ENCODE assay signal across 8 cellular contexts in the genomic region with DNA sequence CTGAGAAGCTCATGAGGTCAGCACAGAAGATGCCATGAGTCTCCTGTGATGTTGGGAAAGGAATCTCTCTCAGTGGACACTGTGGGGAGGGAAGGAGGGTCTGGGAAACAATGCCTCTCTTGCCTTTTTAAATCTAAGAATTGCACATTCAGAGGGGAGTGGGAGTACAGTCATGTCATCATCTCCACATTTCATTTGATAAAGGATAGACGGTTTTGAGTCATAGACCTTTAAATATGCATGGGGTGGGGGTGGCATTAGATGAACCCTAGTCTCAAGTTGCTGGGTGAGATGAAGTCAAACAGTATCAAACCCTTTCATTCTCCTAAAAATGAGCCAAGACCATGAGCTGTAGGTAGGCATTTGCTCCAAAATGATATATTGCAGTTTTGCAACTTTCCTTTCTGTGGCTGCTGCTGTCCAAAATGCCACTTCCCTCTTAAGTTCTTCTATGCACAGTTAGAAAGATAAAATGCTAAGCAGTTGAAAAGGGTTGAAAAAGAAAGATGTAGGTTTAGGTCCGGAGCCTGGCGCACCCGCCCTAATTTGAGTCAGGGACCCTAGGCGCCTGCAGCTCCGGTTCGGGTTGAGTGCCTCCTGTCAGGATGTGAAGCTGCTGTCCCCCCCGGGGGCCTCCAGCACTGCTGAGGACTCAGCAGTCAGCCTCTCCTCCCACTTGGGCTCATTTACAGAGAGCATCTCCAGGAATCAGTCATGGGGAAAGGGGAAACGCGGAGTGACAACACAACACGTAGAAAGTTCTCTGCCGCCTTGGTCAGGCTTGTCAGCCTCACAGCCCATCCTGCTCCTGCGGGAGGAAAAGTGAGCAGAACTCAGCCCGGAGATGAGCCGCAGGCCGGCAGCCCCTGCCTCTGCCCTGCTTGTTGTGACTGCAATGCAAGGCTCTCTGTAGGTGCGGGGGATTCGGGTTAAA.
A peak's percentile ranks its signal among the peaks of the same experiment; 100 is the strongest.
DNase-seq lines count a peak whose midpoint lies in the region; ATAC-seq lines count a peak whose summit lies in the region.

No MANE protein-coding gene starts in this region.

- H3K27me3 ChIP-seq in MG63 (no peaks in the 10 kb centered on the region), GM23248 (replicated peaks; ENCODE audit: insufficient read depth) (0 out of 2 replicates have a peak, but pooled peaks cover 3% of the 10 kb centered on the region)

- DNase-seq in MG63: peak; percentile 18
- DNase-seq in activated T-cell treated with anti-CD3 and anti-CD28 coated beads for 48 hours (ENCODE audit: low read depth): peak; percentile 47
- peak; percentile 49 for DNase-seq in Right ventricle myocardium superior
- DNase-seq in stimulated activated CD4-positive, alpha-beta T cell treated with anti-CD3 and anti-CD28 coated beads, Interleukin-15, amount 100 ng/mL, for 24 hours: peak; percentile 62
- no peak for DNase-seq in NCI-H524 (lab: John Stamatoyannopoulos, UW)
- no peak for DNase-seq in GM23248
- no peak for DNase-seq in NCI-H1092 treated with DMSO at 0.1 percent for 48 hours (lab: John Stamatoyannopoulos, UW)

- H3K27ac ChIP-seq in GM23248: no peak overlapping the region

- no peaks in the 10 kb centered on the region for H3K36me3 ChIP-seq in MG63
- H3K36me3 ChIP-seq in GM23248 (ENCODE audit: low read depth): no peaks in the 10 kb centered on the region

- H3K4me3 ChIP-seq in MG63: peak overlapping the region; percentile 49
- no peak overlapping the region for H3K4me3 ChIP-seq in GM23248

- H4K20me1 ChIP-seq in GM23248 (ENCODE audit: insufficient read depth): no peaks in the 10 kb centered on the region

- no peaks in the 10 kb centered on the region for H3K9me3 ChIP-seq in MG63
- H3K9me3 ChIP-seq in GM23248 (ENCODE audit: low read depth): no peaks in the 10 kb centered on the region

- no peaks in the 10 kb centered on the region for H3K79me2 ChIP-seq in GM23248 (ENCODE audit: insufficient read depth)

- peaks cover 5% of the 10 kb centered on the region; the same call in 1 of the 2 replicates for H3F3A ChIP-seq in GM23248 (ENCODE audit: insufficient read depth)

- no peak overlapping the region for H2AFZ ChIP-seq in GM23248

- ATAC-seq in GM18868 (IDR thresholded peaks at IDR 0.05; ENCODE audit: unreplicated experiment) (peak; percentile 57), Right ventricle myocardium superior (ENCODE audit: poor library complexity) (peak; percentile 48)

- intact Hi-C loops in Right ventricle myocardium superior (cut with DNase I): loop anchor here (10.0 kb wide), 1 partner anchor 56 kb away; no protein-coding TSS in a partner anchor

- 72% methylated on average over 18 of the region's 18 CpGs for WGBS in GM23248 (ENCODE audit: low coverage in 1 of 2, low lambda C conversion rate in 2 of 2, missing lambda C conversion rate in 2 of 2), 2 experiments

- H3K9ac ChIP-seq in GM23248: no peak overlapping the region

- H3K4me1 ChIP-seq in GM23248 (ENCODE audit: insufficient read depth): peaks cover 8% of the 10 kb centered on the region; the same call in 1 of the 2 replicates

- no peaks in the 10 kb centered on the region for H3K9me2 ChIP-seq in GM23248 (ENCODE audit: insufficient read depth)

- no peak overlapping the region for H3K4me2 ChIP-seq in GM23248 (ENCODE audit: unreplicated experiment)

- in situ Hi-C loops in GM23248 (cut with MboI): no loop called here

Comparison
In these comparisons a context has a peak if more than half of its experiments do, and no peak if none do; other contexts are left out.
1. DNase-seq: peak in MG63 (single experiment), activated T-cell treated with anti-CD3 and anti-CD28 coated beads for 48 hours (single experiment), Right ventricle myocardium superior (single experiment) and stimulated activated CD4-positive, alpha-beta T cell treated with anti-CD3 and anti-CD28 coated beads, Interleukin-15, amount 100 ng/mL, for 24 hours (single experiment); none in NCI-H524 (0 of 2), GM23248 (single experiment) and NCI-H1092 treated with DMSO at 0.1 percent for 48 hours (single experiment).